ENCODE assay signal across 8 cellular contexts in the genomic region with DNA sequence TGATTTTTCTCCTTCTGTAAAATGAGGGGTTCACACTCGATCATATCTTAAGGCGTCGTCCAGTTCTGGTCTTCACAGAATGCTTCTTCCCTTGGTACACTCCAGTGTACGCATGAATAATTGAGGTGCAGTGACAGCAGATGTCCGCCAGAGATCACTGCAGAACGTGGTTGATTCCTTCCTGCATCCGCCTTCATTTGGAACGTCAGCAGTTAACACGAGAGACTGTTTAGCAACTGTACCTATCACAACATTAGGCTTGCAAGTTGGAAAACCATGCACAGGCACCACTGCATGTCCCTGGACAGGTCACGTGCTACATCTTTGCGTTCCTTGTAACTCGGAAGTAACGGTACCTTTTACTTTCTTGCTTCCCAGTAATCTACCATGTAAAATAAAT.
DNase-seq lines count a peak whose midpoint lies in the region; ATAC-seq, FAIRE-seq and TF ChIP-seq lines count a peak whose summit lies in the region.

No MANE protein-coding gene starts in this region.

- 12 to 19% methylated on average over 13 of the region's 13 CpGs for WGBS in aorta, 2 donors

- H3K27me3 ChIP-seq in neural cell (ENCODE audit: insufficient read depth, low read depth, low read length) (no peaks in the 10 kb centered on the region), aorta (ENCODE audit: control insufficient read depth in 1 of 2, insufficient read depth in 2 of 2, low read length in 1 of 2) (no peaks in the 10 kb centered on the region)

- H3K9me3 ChIP-seq in neural cell (ENCODE audit: low read length): no peaks in the 10 kb centered on the region
- H3K9me3 ChIP-seq in aorta (ENCODE audit: control insufficient read depth, low read length): no peaks in the 10 kb centered on the region

- intact Hi-C loops in Right ventricle myocardium superior (cut with DNase I) (no loop called here), left ventricle myocardium superior (cut with micrococcal nuclease) (no loop called here), aorta (cut with DNase I) (loop anchor here in 1 of 2 donors (10.0 kb wide), 1 partner anchor 1049 kb away; no protein-coding TSS in a partner anchor)

- H3K4me2 ChIP-seq in neural cell (ENCODE audit: low read length): no peak overlapping the region

- H4K20me1 ChIP-seq in neural cell (ENCODE audit: insufficient read depth): no peaks in the 10 kb centered on the region

- DNase-seq in Right ventricle myocardium superior: peak; percentile 30
- no peak for DNase-seq in left ventricle myocardium superior
- DNase-seq in activated CD4-positive, alpha-beta T cell treated with anti-CD3 and anti-CD28 coated beads for 4 hours: peak; percentile 3 to 15
- DNase-seq in NK-92 treated with Interleukin-12 subunit alpha and Interleukin-12 subunit beta, amount 100 ng/mL, for 24 hours (lab: John Stamatoyannopoulos, UW): no peak
- no peak for DNase-seq in aorta

- H3K4me3 ChIP-seq in neural cell (ENCODE audit: low read length) (no peak overlapping the region), aorta (ENCODE audit: low read length in 2 of 2) (no peak overlapping the region)

- no peaks in the 10 kb centered on the region for H3K36me3 ChIP-seq in neural cell (ENCODE audit: insufficient read depth, low read length)
- H3K36me3 ChIP-seq in aorta (ENCODE audit: control insufficient read depth in 1 of 2, insufficient read depth in 2 of 2, low read length in 1 of 2): no peaks in the 10 kb centered on the region

- H3F3A ChIP-seq in neural cell (ENCODE audit: insufficient read depth, low read length, poor library complexity, severe bottlenecking): no peaks in the 10 kb centered on the region

- no peak for TF ChIP-seq EP300 in neural cell (conservative IDR thresholded peaks at IDR 0.05; ENCODE audit: poor library complexity, severe bottlenecking)

- ATAC-seq in Right ventricle myocardium superior (ENCODE audit: poor library complexity) (no peak), left ventricle myocardium superior (no peak), HG03378 (IDR thresholded peaks at IDR 0.05; ENCODE audit: unreplicated experiment) (peak; percentile 75), aorta (ENCODE audit: low FRiP score) (no peak)

- H3K27ac ChIP-seq in neural cell (ENCODE audit: low read length) (no peak overlapping the region), aorta (ENCODE audit: low read depth in 1 of 2, low read length in 2 of 2) (no peak overlapping the region)

- H3K79me2 ChIP-seq in neural cell (replicated peaks; ENCODE audit: insufficient read depth, low read length): no peaks in the 10 kb centered on the region

- H3K4me1 ChIP-seq in aorta (ENCODE audit: control insufficient read depth in 1 of 2, insufficient read depth in 2 of 2, low read length in 2 of 2): no peaks in the 10 kb centered on the region

- no peaks in the 10 kb centered on the region for H3K9me2 ChIP-seq in neural cell (ENCODE audit: insufficient read depth, low read length)

- peak; percentile 78 for TF ChIP-seq CTCF in neural cell (IDR thresholded peaks at IDR 0.05; ENCODE audit: poor library complexity, severe bottlenecking)

- no peak overlapping the region for H3K9ac ChIP-seq in neural cell (ENCODE audit: low read length)

- no peak overlapping the region for H2AFZ ChIP-seq in neural cell (ENCODE audit: low read depth, low read length)

- peak; percentile 8 for FAIRE-seq in endometrium (lab: Jason Lieb, UNC)

- peak; percentile 85 for TF ChIP-seq RAD21 in neural cell (conservative IDR thresholded peaks at IDR 0.05)

TF ChIP-seq in neural cell, 6 proteins besides CTCF, POLR2A, EP300 and RAD21:
- TF ChIP-seq SMC3 (conservative IDR thresholded peaks at IDR 0.05; ENCODE audit: poor library complexity) (peak; percentile 89), EZH2 (IDR thresholded peaks at IDR 0.05; ENCODE audit: borderline replicate concordance, insufficient read depth, low read length, poor library complexity, severe bottlenecking) (no peak), TAF1 (IDR thresholded peaks at IDR 0.05; ENCODE audit: low read depth) (no peak), POLR2AphosphoS5 (IDR thresholded peaks at IDR 0.05) (no peak), MXI1 (conservative IDR thresholded peaks at IDR 0.05; ENCODE audit: poor library complexity, severe bottlenecking) (no peak)

Comparison
In these comparisons a context has a peak if more than half of its experiments do, and no peak if none do; other contexts are left out.
1. DNase-seq: peak in Right ventricle myocardium superior (single experiment) and activated CD4-positive, alpha-beta T cell treated with anti-CD3 and anti-CD28 coated beads for 4 hours (2 of 2); none in left ventricle myocardium superior (single experiment), NK-92 treated with Interleukin-12 subunit alpha and Interleukin-12 subunit beta, amount 100 ng/mL, for 24 hours (single experiment) and aorta (0 of 2).